Comparison of ENCODE assay signal across 8 cellular contexts in genomic region chr18:5630057-5630765, GRCh38.
DNase-seq lines count a peak whose midpoint lies in the region; ATAC-seq and TF ChIP-seq lines count a peak whose summit lies in the region.

No MANE protein-coding gene starts in this region.

- no peak overlapping the region for H4K91ac ChIP-seq in IMR-90 (ENCODE audit: insufficient read depth, low read depth, low read length)

- no peak overlapping the region for H2BK120ac ChIP-seq in IMR-90 (ENCODE audit: low read depth, low read length)

- H4K8ac ChIP-seq in IMR-90 (ENCODE audit: low read depth in 2 of 2, low read length in 2 of 2): no peak overlapping the region

- TF ChIP-seq RAD21 in IMR-90 (IDR thresholded peaks at IDR 0.05; ENCODE audit: low read length): no peak

- no peak overlapping the region for H3K9ac ChIP-seq in IMR-90 (ENCODE audit: low read depth, low read length)

- dilution Hi-C loops in IMR-90 (cut with HindIII; ENCODE audit: low sequenced_read_pairs, unreplicated experiment): no loop called here

- no peak for TF ChIP-seq POLR2A in IMR-90 (IDR thresholded peaks at IDR 0.05; ENCODE audit: low read depth, low read length)
- peak in 1 of 4 donors; percentile 67 for TF ChIP-seq POLR2A in esophagus squamous epithelium (IDR thresholded peaks at IDR 0.05)
- TF ChIP-seq POLR2A in suprapubic skin (IDR thresholded peaks at IDR 0.05): no peak

- H3K27ac ChIP-seq in IMR-90 (ENCODE audit: insufficient read depth, low read length) (no peak overlapping the region), esophagus squamous epithelium (peak overlapping the region; percentile 58 to 86 (median 73)), suprapubic skin (peak overlapping the region; percentile 74)

- TF ChIP-seq CTCF in IMR-90 (conservative IDR thresholded peaks at IDR 0.05; ENCODE audit: low read depth, low read length): no peak
- TF ChIP-seq CTCF in activated B cell treated with CpG ODN at 0.5 μM for 24 hours (IDR thresholded peaks at IDR 0.05): no peak
- TF ChIP-seq CTCF in esophagus squamous epithelium (IDR thresholded peaks at IDR 0.05): no peak
- TF ChIP-seq CTCF in mucosa of descending colon (IDR thresholded peaks at IDR 0.05): no peak
- TF ChIP-seq CTCF in suprapubic skin (IDR thresholded peaks at IDR 0.05): no peak

- H3K27me3 ChIP-seq in IMR-90 (ENCODE audit: control insufficient read depth, insufficient read depth, low read length) (peaks cover 18% of the 10 kb centered on the region), esophagus squamous epithelium (peaks cover 0 to 94% (median 0%) of the 10 kb centered on the region in 4 donors), suprapubic skin (peaks cover 15% of the 10 kb centered on the region)

- no peaks in the 10 kb centered on the region for H3K36me3 ChIP-seq in IMR-90 (ENCODE audit: control insufficient read depth, insufficient read depth, low read length)
- H3K36me3 ChIP-seq in esophagus squamous epithelium: no peaks in the 10 kb centered on the region
- no peaks in the 10 kb centered on the region for H3K36me3 ChIP-seq in mucosa of descending colon (ENCODE audit: low read depth)
- H3K36me3 ChIP-seq in suprapubic skin: no peaks in the 10 kb centered on the region

- POLR2A ChIA-PET in IMR-90 (lab: Charles Lee; ENCODE audit: unreplicated experiment) (no interaction called here), activated B cell treated with CpG ODN at 0.5 μM for 24 hours (lab: Charles Lee) (no interaction called here)

- no peak overlapping the region for H3K4me3 Mint-ChIP-seq in activated B cell treated with CpG ODN at 0.5 μM for 24 hours

- no peak overlapping the region for H3K27ac Mint-ChIP-seq in activated B cell treated with CpG ODN at 0.5 μM for 24 hours

- peak; percentile 79 for ATAC-seq in GM19397 (IDR thresholded peaks at IDR 0.05; ENCODE audit: unreplicated experiment)
- peak; percentile 87 for ATAC-seq in IMR-90 (ENCODE audit: low read depth)
- ATAC-seq in activated B cell treated with CpG ODN at 0.5 μM for 24 hours (ENCODE audit: low read depth): peak; percentile 34
- peak; percentile 84 for ATAC-seq in mucosa of descending colon
- ATAC-seq in GM19455 (IDR thresholded peaks at IDR 0.05; ENCODE audit: unreplicated experiment): no peak

- no peak overlapping the region for H2BK5ac ChIP-seq in IMR-90 (ENCODE audit: low read depth, low read length, poor library complexity, severe bottlenecking)

- no peak overlapping the region for H3K56ac ChIP-seq in IMR-90 (ENCODE audit: extremely low read depth, insufficient read depth, low read length)

- no peak overlapping the region for H3K14ac ChIP-seq in IMR-90 (replicated peaks; ENCODE audit: low read depth, low read length)

- H3K79me1 ChIP-seq in IMR-90 (ENCODE audit: low read depth in 1 of 2, low read length in 2 of 2): no peaks in the 10 kb centered on the region

- H3K4me1 ChIP-seq in IMR-90 (ENCODE audit: control insufficient read depth, insufficient read depth, low read length) (no peaks in the 10 kb centered on the region; the same call in 1 of the 2 replicates), esophagus squamous epithelium (peaks cover 9 to 37% (median 16%) of the 10 kb centered on the region in 3 donors), mucosa of descending colon (ENCODE audit: low read depth) (peaks cover 9% of the 10 kb centered on the region), suprapubic skin (peaks cover 32% of the 10 kb centered on the region)

- H3K9me1 ChIP-seq in IMR-90 (ENCODE audit: insufficient read depth, low read length): no peaks in the 10 kb centered on the region

- DNase-seq in CD1c-positive myeloid dendritic cell (ENCODE audit: extremely low spot score) (peak; percentile 60), IMR-90 (peak; percentile 41), activated B cell treated with CpG ODN at 0.5 μM for 24 hours (peak; percentile 16), esophagus squamous epithelium (lab: John Stamatoyannopoulos, UW) (no peak), mucosa of descending colon (peak; percentile 86 to 93 (median 88)), suprapubic skin (ENCODE audit: low spot score in 2 of 2) (peak; percentile 80)

- no peaks in the 10 kb centered on the region for H3K36me3 Mint-ChIP-seq in activated B cell treated with CpG ODN at 0.5 μM for 24 hours (ENCODE audit: low read depth)

- peak overlapping the region; percentile 93 for H2AFZ ChIP-seq in IMR-90 (replicated peaks; ENCODE audit: low read length, poor library complexity)

- H2AK9ac ChIP-seq in IMR-90 (replicated peaks; ENCODE audit: low read depth, low read length, poor library complexity): no peak overlapping the region

- no peak overlapping the region for H3K23ac ChIP-seq in IMR-90 (ENCODE audit: low read depth, low read length)

- WGBS in IMR-90 (ENCODE audit: extremely low coverage in 2 of 2, insufficient read length in 1 of 2), 2 experiments: 1% methylated on average over 20 of the region's 72 CpGs; no CpG with 5 or more reads in 1 of the 2 experiments
- 3% methylated on average over 34 of the region's 72 CpGs; no CpG with 5 or more reads in 1 of the 2 donors for WGBS in esophagus squamous epithelium, 2 donors
- WGBS in suprapubic skin: 0% methylated on average over 12 of the region's 72 CpGs

- TF ChIP-seq EP300 in suprapubic skin (IDR thresholded peaks at IDR 0.05): no peak

- no peaks in the 10 kb centered on the region for H3K9me3 Mint-ChIP-seq in activated B cell treated with CpG ODN at 0.5 μM for 24 hours

- in situ Hi-C loops in IMR-90 (cut with MboI; ENCODE audit: low sequenced_read_pairs): no loop called here

- CTCF ChIA-PET in IMR-90 (lab: Yijun Ruan, JAX) (no interaction called here), activated B cell treated with CpG ODN at 0.5 μM for 24 hours (lab: Charles Lee) (interaction anchor here (0.6 kb wide), 1 partner anchor 8 kb away, joined by 3 read pairs; no protein-coding TSS in a partner anchor)

- peak overlapping the region; percentile 71 for H3K4me2 ChIP-seq in IMR-90 (ENCODE audit: low read depth, low read length)

- H2BK15ac ChIP-seq in IMR-90 (ENCODE audit: low read depth, low read length): no peak overlapping the region

- H3K4me1 Mint-ChIP-seq in activated B cell treated with CpG ODN at 0.5 μM for 24 hours: peaks cover 9% of the 10 kb centered on the region

- intact Hi-C loops in IMR-90 (cut with micrococcal nuclease): no loop called here
- intact Hi-C loops in activated B cell treated with CpG ODN at 0.5 μM for 24 hours (cut with micrococcal nuclease): no loop called here
- intact Hi-C loops in esophagus squamous epithelium (cut with DNase I): no loop called here
- intact Hi-C loops in mucosa of descending colon (cut with DNase I, micrococcal nuclease): loop anchor here in 1 of 2 donors (5.0 kb wide), 1 partner anchor 393 kb away; no protein-coding TSS in a partner anchor

- no peak overlapping the region for H2BK20ac ChIP-seq in IMR-90 (ENCODE audit: low read depth, low read length)

- H4K20me1 ChIP-seq in IMR-90 (ENCODE audit: insufficient read depth, low read length): no peaks in the 10 kb centered on the region

- H3K27me3 Mint-ChIP-seq in activated B cell treated with CpG ODN at 0.5 μM for 24 hours: peaks cover 19% of the 10 kb centered on the region

- H3K4me3 ChIP-seq in IMR-90 (ENCODE audit: insufficient read depth, low read depth, low read length) (peak overlapping the region; percentile 60), esophagus squamous epithelium (peak overlapping the region; percentile 51 to 81 (median 64)), mucosa of descending colon (peak overlapping the region; percentile 36), suprapubic skin (peak overlapping the region; percentile 83)

- no peak overlapping the region for H3K4ac ChIP-seq in IMR-90 (ENCODE audit: low read depth, low read length)

- no TSS peak for BruUV-seq in IMR-90 (replicated peaks; lab: Mats Ljungman, UMichigan)

- no peak overlapping the region for H2AK5ac ChIP-seq in IMR-90 (ENCODE audit: low read depth, low read length)

- H4K5ac ChIP-seq in IMR-90 (ENCODE audit: low read depth, low read length): no peak overlapping the region

- H3K9me3 ChIP-seq in IMR-90 (ENCODE audit: control insufficient read depth, insufficient read depth, low read length) (no peaks in the 10 kb centered on the region), esophagus squamous epithelium (no peaks in the 10 kb centered on the region), mucosa of descending colon (no peaks in the 10 kb centered on the region), suprapubic skin (no peaks in the 10 kb centered on the region)

- H3K18ac ChIP-seq in IMR-90 (ENCODE audit: low read depth, low read length): no peak overlapping the region

TF ChIP-seq in IMR-90, 13 proteins besides CTCF, POLR2A, EP300 and RAD21:
- TF ChIP-seq NFE2L2 (IDR thresholded peaks at IDR 0.05; ENCODE audit: low read depth, low read length): no peak
- no peak for TF ChIP-seq BHLHE40 (IDR thresholded peaks at IDR 0.05; ENCODE audit: low read depth, low read length)
- TF ChIP-seq RFX5 (IDR thresholded peaks at IDR 0.05; ENCODE audit: low read depth, low read length): no peak
- no peak for TF ChIP-seq CHD1 (IDR thresholded peaks at IDR 0.05; ENCODE audit: low read depth, low read length)
- no peak for TF ChIP-seq USF2 (IDR thresholded peaks at IDR 0.05; ENCODE audit: low read depth, low read length)
